11 cellular contexts compared by ENCODE assay signal in genomic region chr17:58364270-58364942, GRCh38. TPM values are rescaled to one million over a fixed set of nuclear protein-coding genes. Genes with fewer than 3 reads are reported as not detected.
A peak's percentile ranks its signal among the peaks of the same experiment; 100 is the strongest.
DNase-seq lines count a peak whose midpoint lies in the region; ATAC-seq, FAIRE-seq and TF ChIP-seq lines count a peak whose summit lies in the region.
"Had no signal": no experiment of that assay in that cellular context is flagged by ENCODE, and none has a peak within 500 bp of the region (broad histone marks: within the 10 kb centered on the region; RNA-seq: fewer than 3 reads in every experiment).

No MANE protein-coding gene starts in this region.

- H3K9ac ChIP-seq in HUES6 (ENCODE audit: low read length): peak overlapping the region; percentile 42
- no peak overlapping the region for H3K9ac ChIP-seq in astrocyte (ENCODE audit: low read length)

- no peak for DNase-seq in astrocyte (ENCODE audit: low read depth)
- peak; percentile 58 for DNase-seq in left lobe of liver (ENCODE audit: low spot score)
- peak; percentile 83 for DNase-seq in small intestine
- DNase-seq in NCI-H146 (lab: John Stamatoyannopoulos, UW): no peak
- no peak for DNase-seq in Calu3
- DNase-seq: activated naive CD4-positive, alpha-beta T cell treated with anti-CD3 and anti-CD28 coated beads for 36 hours; retina; stimulated activated CD4-positive, alpha-beta T cell treated with anti-CD3 and anti-CD28 coated beads, Interleukin-2, amount 100 ng/mL, for 48 hours; upper lobe of left lung had no signal

- ATAC-seq in left lobe of liver (peak; percentile 65), HG03520 (IDR thresholded peaks at IDR 0.05; ENCODE audit: unreplicated experiment) (no peak)

- H3K9me3 Mint-ChIP-seq in astrocyte (ENCODE audit: unreplicated experiment) (no peaks in the 10 kb centered on the region), Calu3 (ENCODE audit: low read depth, unreplicated experiment) (no peaks in the 10 kb centered on the region)
- H3K9me3 Mint-ChIP-seq: activated naive CD4-positive, alpha-beta T cell treated with anti-CD3 and anti-CD28 coated beads for 36 hours had no signal

- H4K20me1 ChIP-seq in astrocyte (ENCODE audit: insufficient read depth, low read length): no peaks in the 10 kb centered on the region

- H3K4me2 ChIP-seq in astrocyte (ENCODE audit: low read length): no peak overlapping the region

- H3K4me3 ChIP-seq in HUES6 (ENCODE audit: low read depth, low read length) (no peak overlapping the region), astrocyte (ENCODE audit: insufficient read depth, low read depth, low read length) (no peak overlapping the region), small intestine (ENCODE audit: low read depth in 1 of 2, low read length in 2 of 2) (no peak overlapping the region)
- H3K4me3 ChIP-seq: upper lobe of left lung had no signal

- no peak overlapping the region for H2AFZ ChIP-seq in astrocyte (ENCODE audit: low read depth, low read length)

- TF ChIP-seq CTCF in astrocyte (IDR thresholded peaks at IDR 0.05; ENCODE audit: insufficient read depth, low read depth, low read length): no peak
- TF ChIP-seq CTCF in Calu3 (IDR thresholded peaks at IDR 0.05; ENCODE audit: unreplicated experiment): no peak

- no peaks in the 10 kb centered on the region for H3K9me3 ChIP-seq in HUES6 (ENCODE audit: control insufficient read depth, insufficient read depth, low read depth, low read length)
- no peaks in the 10 kb centered on the region for H3K9me3 ChIP-seq in astrocyte (ENCODE audit: insufficient read depth, low read depth, low read length)
- H3K9me3 ChIP-seq in small intestine (ENCODE audit: control insufficient read depth, low read depth): no peaks in the 10 kb centered on the region
- H3K9me3 ChIP-seq: upper lobe of left lung had no signal

- H3K4me3 Mint-ChIP-seq in astrocyte (ENCODE audit: unreplicated experiment) (no peak overlapping the region), Calu3 (ENCODE audit: low read depth, unreplicated experiment) (no peak overlapping the region)
- H3K4me3 Mint-ChIP-seq: activated naive CD4-positive, alpha-beta T cell treated with anti-CD3 and anti-CD28 coated beads for 36 hours had no signal

- H3K4me1 ChIP-seq in HUES6 (ENCODE audit: control insufficient read depth, insufficient read depth, low read length) (peaks cover 35% of the 10 kb centered on the region; the same call in 1 of the 2 replicates), astrocyte (ENCODE audit: insufficient read depth, low read length) (no peaks in the 10 kb centered on the region), small intestine (ENCODE audit: control insufficient read depth in 2 of 2, insufficient read depth in 1 of 2, low read depth in 1 of 2, low read length in 1 of 2) (peaks cover 3 to 25% of the 10 kb centered on the region in 2 donors)
- H3K4me1 ChIP-seq: upper lobe of left lung had no signal

- H3K27me3 ChIP-seq in HUES6 (ENCODE audit: control insufficient read depth, insufficient read depth, low read length) (no peaks in the 10 kb centered on the region), astrocyte (ENCODE audit: insufficient read depth, low read length) (peaks cover 6% of the 10 kb centered on the region), small intestine (ENCODE audit: control insufficient read depth in 2 of 2, insufficient read depth in 2 of 2, low read length in 2 of 2) (no peaks in the 10 kb centered on the region)
- H3K27me3 ChIP-seq: upper lobe of left lung had no signal

- no peak for FAIRE-seq in astrocyte (lab: Jason Lieb, UNC)
- no peak for FAIRE-seq in small intestine (lab: Jason Lieb, UNC)

- H3K27me3 Mint-ChIP-seq in astrocyte (ENCODE audit: low read depth, unreplicated experiment) (peaks cover 10% of the 10 kb centered on the region), Calu3 (ENCODE audit: unreplicated experiment) (no peaks in the 10 kb centered on the region)

- H3K36me3 Mint-ChIP-seq in astrocyte (ENCODE audit: low read depth, unreplicated experiment): no peaks in the 10 kb centered on the region
- H3K36me3 Mint-ChIP-seq in Calu3 (ENCODE audit: insufficient read depth, unreplicated experiment): no peaks in the 10 kb centered on the region

- CTCF ChIA-PET in Calu3 (lab: Charles Lee): interaction anchor here (0.9 to 2.0 kb wide), 2 partner anchors 12 to 13 kb away, joined by 4 to 8 read pairs; partner anchors contain the start of gene SUPT4H1

- intact Hi-C loops in Calu3 (cut with micrococcal nuclease; ENCODE audit: unreplicated experiment): no loop called here

- peak overlapping the region; percentile 32; the same call in 1 of the 2 replicates for H3K27ac ChIP-seq in HUES6 (ENCODE audit: low read depth, low read length)
- no peak overlapping the region for H3K27ac ChIP-seq in astrocyte (ENCODE audit: low read depth, low read length)
- peak overlapping the region; percentile 86 to 92 for H3K27ac ChIP-seq in small intestine (ENCODE audit: low read depth in 1 of 2, low read length in 1 of 2)
- H3K27ac ChIP-seq: upper lobe of left lung had no signal

- 12 to 51% (median 24%) methylated on average over 7 of the region's 7 CpGs for WGBS in small intestine, 3 donors

- H3K4me1 Mint-ChIP-seq in astrocyte (ENCODE audit: low read depth, unreplicated experiment): peaks cover 4% of the 10 kb centered on the region
- peaks cover 3% of the 10 kb centered on the region for H3K4me1 Mint-ChIP-seq in Calu3 (ENCODE audit: low read depth, unreplicated experiment)

- no peaks in the 10 kb centered on the region for H3K79me2 ChIP-seq in astrocyte (ENCODE audit: insufficient read depth, low read length)

- no TSS peak for BruUV-seq in Calu3 (replicated peaks; lab: Mats Ljungman, UMichigan)

- peak overlapping the region; percentile 47 for H3K27ac Mint-ChIP-seq in astrocyte (ENCODE audit: unreplicated experiment)
- no peak overlapping the region for H3K27ac Mint-ChIP-seq in Calu3 (ENCODE audit: unreplicated experiment)
- H3K27ac Mint-ChIP-seq: activated naive CD4-positive, alpha-beta T cell treated with anti-CD3 and anti-CD28 coated beads for 36 hours had no signal

- H3K36me3 ChIP-seq in HUES6 (ENCODE audit: control insufficient read depth, insufficient read depth, low read length): peaks cover 3% of the 10 kb centered on the region; the same call in 1 of the 2 replicates
- H3K36me3 ChIP-seq in astrocyte (ENCODE audit: insufficient read depth, low read length): no peaks in the 10 kb centered on the region
- peaks cover 0 to 3% of the 10 kb centered on the region in 2 donors for H3K36me3 ChIP-seq in small intestine (ENCODE audit: control insufficient read depth in 2 of 2, insufficient read depth in 2 of 2, low read length in 2 of 2)

RNA-seq across cellular contexts. Expression of gene SUPT4H1, which starts 12.4 kb away (rescaled TPM):
- 97.1 and 108 TPM in 2 replicates for total RNA-seq in astrocyte
- 40.0 TPM for total RNA-seq in left lobe of liver
- polyA plus RNA-seq in small intestine: 10 to 100 TPM; 70.3 to 79.8 (median 79.6) TPM
- 40.3 and 46.7 TPM in 2 replicates for total RNA-seq in Calu3 (2022)

RNA-seq across cellular contexts. Expression of gene TSPOAP1, which starts 35.8 kb away (rescaled TPM):
- total RNA-seq in astrocyte (0.60 and 0.79 TPM in 2 replicates), left lobe of liver (6.5 TPM), Calu3 (2022) (not detected in 2 replicates)
- polyA plus RNA-seq in small intestine: 1 to 10 TPM in 2 of 3 donors, under 1 TPM in 1; 0.89 to 3.1 (median 2.2) TPM

RNA-seq across cellular contexts. Expression of gene RNF43, which starts 52.9 kb away (rescaled TPM):
- total RNA-seq in astrocyte (1.2 TPM in 2 replicates), left lobe of liver (13.0 TPM), Calu3 (2022) (2.9 and 4.5 TPM in 2 replicates)
- 10 to 100 TPM in 1 of 3 donors, 1 to 10 TPM in 2; 3.5 to 25.8 (median 5.6) TPM for polyA plus RNA-seq in small intestine

Comparison
In these comparisons a context has a peak if more than half of its experiments do, and no peak if none do; other contexts are left out.
1. DNase-seq: peak in left lobe of liver (single experiment) and small intestine (single experiment); none in astrocyte (single experiment), NCI-H146 (single experiment) and Calu3 (single experiment).